ENCODE assay signal across 1 cellular context in genomic region chr11:58926251-58926650, GRCh38.
A peak's percentile ranks its signal among the peaks of the same experiment; 100 is the strongest.
TF ChIP-seq lines count a peak whose summit lies in the region.

No MANE protein-coding gene starts in this region.

TF ChIP-seq in HepG2, 621 proteins besides CTCF, POLR2A, EP300 and RAD21 (continued from another document and continues in another):
- TF ChIP-seq ZNF784 (CRISPR knock-in tag; IDR thresholded peaks at IDR 0.05; ENCODE audit: borderline replicate concordance), result no peak
- 0 out of 2 replicates have a peak, but pooled peaks have one; percentile 30 for TF ChIP-seq NFKBIZ (CRISPR knock-in tag; IDR thresholded peaks at IDR 0.05)
- no peak for TF ChIP-seq PLSCR1 (CRISPR knock-in tag; IDR thresholded peaks at IDR 0.05; ENCODE audit: borderline replicate concordance)
- no peak for TF ChIP-seq PREB (CRISPR knock-in tag; IDR thresholded peaks at IDR 0.05)
- TF ChIP-seq NFAT5 (CRISPR knock-in tag; IDR thresholded peaks at IDR 0.05), result no peak
- TF ChIP-seq MTF1 (CRISPR knock-in tag; IDR thresholded peaks at IDR 0.05), result no peak
- TF ChIP-seq ZNF224 (CRISPR knock-in tag; IDR thresholded peaks at IDR 0.05), result no peak
- no peak for TF ChIP-seq SSRP1 (CRISPR knock-in tag; IDR thresholded peaks at IDR 0.05)
- TF ChIP-seq YEATS2 (CRISPR knock-in tag; IDR thresholded peaks at IDR 0.05; ENCODE audit: borderline replicate concordance), result no peak
- TF ChIP-seq ARID4A (CRISPR knock-in tag; IDR thresholded peaks at IDR 0.05; ENCODE audit: borderline replicate concordance), result no peak
- no peak for TF ChIP-seq ZNF629 (CRISPR knock-in tag; conservative IDR thresholded peaks at IDR 0.05)
- no peak for TF ChIP-seq ZNF772 (CRISPR knock-in tag; IDR thresholded peaks at IDR 0.05)
- TF ChIP-seq ZNF484 (CRISPR knock-in tag; IDR thresholded peaks at IDR 0.05; ENCODE audit: borderline replicate concordance, low read depth), result no peak
- no peak for TF ChIP-seq BRCA1 (CRISPR knock-in tag; IDR thresholded peaks at IDR 0.05)
- no peak for TF ChIP-seq ZSCAN31 (CRISPR knock-in tag; IDR thresholded peaks at IDR 0.05; ENCODE audit: low read depth)
- peak; percentile 70; the same call in 1 of the 2 replicates for TF ChIP-seq AHDC1 (CRISPR knock-in tag; IDR thresholded peaks at IDR 0.05; ENCODE audit: borderline replicate concordance)
- TF ChIP-seq NFE2L1 (CRISPR knock-in tag; IDR thresholded peaks at IDR 0.05; ENCODE audit: borderline replicate concordance), result no peak
- no peak for TF ChIP-seq ZSCAN12 (CRISPR knock-in tag; IDR thresholded peaks at IDR 0.05)
- TF ChIP-seq REXO4 (CRISPR knock-in tag; IDR thresholded peaks at IDR 0.05; ENCODE audit: borderline replicate concordance), result no peak
- no peak for TF ChIP-seq ZNF660 (CRISPR knock-in tag; IDR thresholded peaks at IDR 0.05; ENCODE audit: borderline replicate concordance, low read depth)
- TF ChIP-seq HNF4A (CRISPR knock-in tag; IDR thresholded peaks at IDR 0.05), result peak; percentile 38; the same call in 1 of the 2 replicates
- no peak for TF ChIP-seq TOPORS (CRISPR knock-in tag; IDR thresholded peaks at IDR 0.05)
- no peak for TF ChIP-seq ZSCAN29 (CRISPR knock-in tag; conservative IDR thresholded peaks at IDR 0.05)
- TF ChIP-seq ATAD3A (CRISPR knock-in tag; IDR thresholded peaks at IDR 0.05), result no peak
- no peak for TF ChIP-seq ZNF44 (CRISPR knock-in tag; IDR thresholded peaks at IDR 0.05)
- TF ChIP-seq ZNF292 (CRISPR knock-in tag; IDR thresholded peaks at IDR 0.05; ENCODE audit: borderline replicate concordance, low read depth), result no peak
- no peak for TF ChIP-seq ZNF12 (CRISPR knock-in tag; IDR thresholded peaks at IDR 0.05)
- TF ChIP-seq ZNF205 (CRISPR knock-in tag; IDR thresholded peaks at IDR 0.05), result 0 out of 2 replicates have a peak, but pooled peaks have one; percentile 44
- TF ChIP-seq ZNF883 (CRISPR knock-in tag; IDR thresholded peaks at IDR 0.05; ENCODE audit: not compliant biosample characterization), result no peak
- no peak for TF ChIP-seq ZNF724P (CRISPR knock-in tag; IDR thresholded peaks at IDR 0.05; ENCODE audit: borderline replicate concordance)
- TF ChIP-seq MED8 (CRISPR knock-in tag; IDR thresholded peaks at IDR 0.05; ENCODE audit: insufficient replicate concordance), result no peak
- no peak for TF ChIP-seq SP5 (CRISPR knock-in tag; IDR thresholded peaks at IDR 0.05; ENCODE audit: borderline replicate concordance, low read depth)
- no peak for TF ChIP-seq ZNF512 (CRISPR knock-in tag; IDR thresholded peaks at IDR 0.05)
- peak; percentile 89 for TF ChIP-seq SIX4 (CRISPR knock-in tag; IDR thresholded peaks at IDR 0.05)
- no peak for TF ChIP-seq NRL (CRISPR knock-in tag; IDR thresholded peaks at IDR 0.05; ENCODE audit: borderline replicate concordance)
- TF ChIP-seq RXRA (CRISPR knock-in tag; IDR thresholded peaks at IDR 0.05), result no peak
- TF ChIP-seq ZNF576 (CRISPR knock-in tag; IDR thresholded peaks at IDR 0.05), result no peak
- TF ChIP-seq POGK (CRISPR knock-in tag; conservative IDR thresholded peaks at IDR 0.05), result no peak
- TF ChIP-seq MXD1 (CRISPR knock-in tag; IDR thresholded peaks at IDR 0.05), result no peak
